24 cellular contexts compared by ENCODE assay signal in the genomic region with DNA sequence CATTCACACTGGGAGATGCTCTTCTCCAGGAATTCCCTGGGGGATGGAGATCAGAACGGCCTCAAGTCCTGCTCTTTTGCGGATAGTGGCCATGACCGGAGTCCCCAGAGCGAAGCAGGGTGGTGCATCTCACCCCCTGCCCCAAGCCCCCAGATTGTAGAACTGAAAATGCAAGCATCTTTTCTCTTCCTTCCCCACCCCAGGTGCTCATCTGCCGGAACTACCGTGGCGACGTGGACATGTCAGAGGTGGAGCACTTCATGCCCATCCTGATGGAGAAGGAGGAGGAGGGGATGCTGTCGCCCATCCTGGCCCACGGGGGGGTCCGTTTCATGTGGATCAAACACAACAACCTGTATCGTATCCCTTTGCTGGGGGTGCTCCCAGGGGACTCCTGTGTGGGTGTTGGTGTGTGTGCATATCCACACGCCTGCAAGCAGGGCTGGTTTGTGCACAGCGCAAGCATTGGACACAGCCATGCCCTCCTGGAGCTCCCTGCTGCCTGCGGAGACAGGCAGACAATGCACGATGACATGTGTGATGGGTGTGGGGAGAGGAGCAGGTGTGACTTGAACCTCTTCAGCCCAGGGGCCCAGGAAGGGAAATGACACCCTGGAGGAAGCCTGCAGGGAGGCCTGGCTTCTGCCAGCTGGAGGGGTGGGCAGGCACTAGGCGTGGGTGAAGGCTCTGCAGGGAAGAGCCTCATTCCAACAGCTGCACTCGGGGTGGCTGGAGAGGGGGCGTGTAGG. TPM values are rescaled to one million over a fixed set of nuclear protein-coding genes. Genes with fewer than 3 reads are reported as not detected.
A peak's percentile ranks its signal among the peaks of the same experiment; 100 is the strongest.
DNase-seq lines count a peak whose midpoint lies in the region; ATAC-seq and TF ChIP-seq lines count a peak whose summit lies in the region.
"Had no signal": no experiment of that assay in that cellular context is flagged by ENCODE, and none has a peak within 500 bp of the region (broad histone marks: within the 10 kb centered on the region; RNA-seq: fewer than 3 reads in every experiment).

No MANE protein-coding gene starts in this region.

- peaks cover 24% of the 10 kb centered on the region for H3K4me1 ChIP-seq in lower lobe of right lung

- no peaks in the 10 kb centered on the region for H3K27me3 Mint-ChIP-seq in activated naive CD4-positive, alpha-beta T cell treated with anti-CD3 and anti-CD28 coated beads, Interleukin-2, amount 50 U/mL, for 24 hours
- H3K27me3 Mint-ChIP-seq in central memory CD8-positive, alpha-beta T cell, result no peaks in the 10 kb centered on the region
- H3K27me3 Mint-ChIP-seq: activated CD4-positive, alpha-beta T cell treated with anti-CD3 and anti-CD28 coated beads, Interleukin-2, amount 10 ng/mL, durations not matched to agents 24 days and 14 days; naive B cell; stimulated activated naive CD8-positive, alpha-beta T cell treated with anti-CD3 and anti-CD28 coated beads, Interleukin-15, amount 100 ng/mL, for 72 hours had no signal

- peak overlapping the region; percentile 55 for H3K27ac Mint-ChIP-seq in activated naive CD4-positive, alpha-beta T cell treated with anti-CD3 and anti-CD28 coated beads, Interleukin-2, amount 50 U/mL, for 24 hours
- peak overlapping the region; percentile 75 for H3K27ac Mint-ChIP-seq in central memory CD8-positive, alpha-beta T cell (ENCODE audit: low read depth)
- H3K27ac Mint-ChIP-seq in stimulated activated effector memory CD8-positive, alpha-beta T cell treated with anti-CD3 and anti-CD28 coated beads, Interleukin-12 subunit alpha, Interleukin-12 subunit beta, amount 100 ng/mL, for 72 hours, result peak overlapping the region; percentile 77
- H3K27ac Mint-ChIP-seq: activated CD4-positive, alpha-beta T cell treated with anti-CD3 and anti-CD28 coated beads, Interleukin-2, amount 10 ng/mL, durations not matched to agents 24 days and 14 days had no signal

- H3K4me3 Mint-ChIP-seq in activated naive CD4-positive, alpha-beta T cell treated with anti-CD3 and anti-CD28 coated beads, Interleukin-2, amount 50 U/mL, for 24 hours, result no peak overlapping the region
- H3K4me3 Mint-ChIP-seq in central memory CD8-positive, alpha-beta T cell, result no peak overlapping the region
- H3K4me3 Mint-ChIP-seq in stimulated activated effector memory CD8-positive, alpha-beta T cell treated with anti-CD3 and anti-CD28 coated beads, Interleukin-12 subunit alpha, Interleukin-12 subunit beta, amount 100 ng/mL, for 72 hours, result no peak overlapping the region
- H3K4me3 Mint-ChIP-seq: activated CD4-positive, alpha-beta T cell treated with anti-CD3 and anti-CD28 coated beads, Interleukin-2, amount 10 ng/mL, durations not matched to agents 24 days and 14 days had no signal

- H3K27me3 ChIP-seq in WERI-Rb-1 (ENCODE audit: insufficient read depth, low read depth, severe bottlenecking) (no peaks in the 10 kb centered on the region), lower lobe of right lung (ENCODE audit: low read depth) (no peaks in the 10 kb centered on the region)
- H3K27me3 ChIP-seq: sigmoid colon had no signal

- peaks cover 58% of the 10 kb centered on the region for H3K4me1 Mint-ChIP-seq in activated naive CD4-positive, alpha-beta T cell treated with anti-CD3 and anti-CD28 coated beads, Interleukin-2, amount 50 U/mL, for 24 hours
- H3K4me1 Mint-ChIP-seq in central memory CD8-positive, alpha-beta T cell, result peaks cover 57% of the 10 kb centered on the region
- H3K4me1 Mint-ChIP-seq in stimulated activated effector memory CD8-positive, alpha-beta T cell treated with anti-CD3 and anti-CD28 coated beads, Interleukin-12 subunit alpha, Interleukin-12 subunit beta, amount 100 ng/mL, for 72 hours, result peaks cover 75% of the 10 kb centered on the region

- intact Hi-C loops in lower lobe of right lung (cut with DNase I), result no loop called here

- no peak for DNase-seq in activated naive CD4-positive, alpha-beta T cell treated with anti-CD3 and anti-CD28 coated beads, Interleukin-2, amount 50 U/mL, for 16 hours
- DNase-seq in NCI-H146 treated with DMSO at 0.1 percent for 48 hours (lab: John Stamatoyannopoulos, UW; ENCODE audit: unreplicated experiment) (peak; percentile 34), WERI-Rb-1 (no peak), caudate nucleus (lab: John Stamatoyannopoulos, UW) (no peak), lower lobe of right lung (no peak)
- DNase-seq in central memory CD8-positive, alpha-beta T cell (ENCODE audit: low spot score in 2 of 2), result no peak
- DNase-seq in stimulated activated effector memory CD8-positive, alpha-beta T cell treated with anti-CD3 and anti-CD28 coated beads, Interleukin-12 subunit alpha, Interleukin-12 subunit beta, amount 100 ng/mL, for 72 hours (ENCODE audit: low spot score in 2 of 2), result no peak
- DNase-seq: activated CD4-positive, alpha-beta T cell treated with anti-CD3 and anti-CD28 coated beads, Interleukin-2, amount 10 ng/mL, durations not matched to agents 24 days and 14 days; Caco-2; dermis blood vessel endothelial cell; EL; GOT3; hippocampal formation; mammary epithelial cell; naive B cell; NCI-H1092 treated with DMSO at 0.1 percent for 48 hours; NCI-H226; trophoblast cell had no signal

- no peaks in the 10 kb centered on the region for H3K9me3 ChIP-seq in WERI-Rb-1 (ENCODE audit: severe bottlenecking)
- no peaks in the 10 kb centered on the region for H3K9me3 ChIP-seq in lower lobe of right lung
- H3K9me3 ChIP-seq: Caco-2, sigmoid colon had no signal

- TF ChIP-seq CTCF in WERI-Rb-1 (IDR thresholded peaks at IDR 0.05; ENCODE audit: low read depth, low read length) (no peak), lower lobe of right lung (IDR thresholded peaks at IDR 0.05) (no peak)

- H3K9me3 Mint-ChIP-seq in activated naive CD4-positive, alpha-beta T cell treated with anti-CD3 and anti-CD28 coated beads, Interleukin-2, amount 50 U/mL, for 24 hours, result no peaks in the 10 kb centered on the region
- no peaks in the 10 kb centered on the region for H3K9me3 Mint-ChIP-seq in central memory CD8-positive, alpha-beta T cell
- no peaks in the 10 kb centered on the region for H3K9me3 Mint-ChIP-seq in stimulated activated effector memory CD8-positive, alpha-beta T cell treated with anti-CD3 and anti-CD28 coated beads, Interleukin-12 subunit alpha, Interleukin-12 subunit beta, amount 100 ng/mL, for 72 hours
- H3K9me3 Mint-ChIP-seq: activated CD4-positive, alpha-beta T cell treated with anti-CD3 and anti-CD28 coated beads, Interleukin-2, amount 10 ng/mL, durations not matched to agents 24 days and 14 days; naive B cell; stimulated activated naive CD8-positive, alpha-beta T cell treated with anti-CD3 and anti-CD28 coated beads, Interleukin-15, amount 100 ng/mL, for 72 hours had no signal

- no peak overlapping the region for H3K27ac ChIP-seq in WERI-Rb-1
- H3K27ac ChIP-seq in caudate nucleus (ENCODE audit: low read depth, low read length), result no peak overlapping the region
- H3K27ac ChIP-seq in lower lobe of right lung, result no peak overlapping the region
- H3K27ac ChIP-seq: parathyroid adenoma, sigmoid colon had no signal

- H3K36me3 Mint-ChIP-seq in activated naive CD4-positive, alpha-beta T cell treated with anti-CD3 and anti-CD28 coated beads, Interleukin-2, amount 50 U/mL, for 24 hours, result peaks cover 6% of the 10 kb centered on the region
- peaks cover 32% of the 10 kb centered on the region for H3K36me3 Mint-ChIP-seq in central memory CD8-positive, alpha-beta T cell (ENCODE audit: insufficient read depth)
- peaks cover 74% of the 10 kb centered on the region for H3K36me3 Mint-ChIP-seq in stimulated activated effector memory CD8-positive, alpha-beta T cell treated with anti-CD3 and anti-CD28 coated beads, Interleukin-12 subunit alpha, Interleukin-12 subunit beta, amount 100 ng/mL, for 72 hours

- peaks cover 25% of the 10 kb centered on the region for H3K36me3 ChIP-seq in WERI-Rb-1
- H3K36me3 ChIP-seq in lower lobe of right lung, result peaks cover 79% of the 10 kb centered on the region

- no peak for ATAC-seq in central memory CD8-positive, alpha-beta T cell (replicated peaks; ENCODE audit: extremely low read depth, poor library complexity, severe bottlenecking)
- ATAC-seq in stimulated activated effector memory CD8-positive, alpha-beta T cell treated with anti-CD3 and anti-CD28 coated beads, Interleukin-12 subunit alpha, Interleukin-12 subunit beta, amount 100 ng/mL, for 72 hours, result no peak
- ATAC-seq in lower lobe of right lung, result no peak
- ATAC-seq: SK-N-SH treated with all-trans-retinoic acid at 6 μM for 48 hours had no signal

- H3K4me3 ChIP-seq in WERI-Rb-1 (ENCODE audit: low read depth, low read length) (no peak overlapping the region), lower lobe of right lung (no peak overlapping the region)
- H3K4me3 ChIP-seq: sigmoid colon had no signal

RNA-seq across cellular contexts. Expression of gene AP1M1, which starts 5.7 kb away (rescaled TPM):
- 66.0 TPM for total RNA-seq in lower lobe of right lung

RNA-seq across cellular contexts. Expression of gene FAM32A, which starts 18.2 kb away (rescaled TPM):
- 59.9 TPM for total RNA-seq in lower lobe of right lung

RNA-seq across cellular contexts. Expression of gene CIB3, which starts 30.1 kb away (rescaled TPM):
- not detected for total RNA-seq in lower lobe of right lung
- total RNA-seq: activated CD4-positive, alpha-beta T cell treated with anti-CD3 and anti-CD28 coated beads, Interleukin-2, amount 10 ng/mL, durations not matched to agents 24 days and 14 days; Caco-2; dermis blood vessel endothelial cell; mammary epithelial cell; RPMI7951; sigmoid colon had no signal

RNA-seq across cellular contexts. Expression of gene HSH2D, which starts 59.9 kb away (rescaled TPM):
- total RNA-seq in lower lobe of right lung, result 8.2 TPM
- total RNA-seq: dermis blood vessel endothelial cell, RPMI7951 had no signal
